In genomic region chr6:28893172-28893799, GRCh38 we compare ENCODE assay signal across 27 cellular contexts. TPM values are rescaled to one million over a fixed set of nuclear protein-coding genes. Genes with fewer than 3 reads are reported as not detected.
A peak's percentile ranks its signal among the peaks of the same experiment; 100 is the strongest.
DNase-seq lines count a peak whose midpoint lies in the region; ATAC-seq and TF ChIP-seq lines count a peak whose summit lies in the region.
"Had no signal": no experiment of that assay in that cellular context is flagged by ENCODE, and none has a peak within 500 bp of the region (broad histone marks: within the 10 kb centered on the region; RNA-seq: fewer than 3 reads in every experiment).

No MANE protein-coding gene starts in this region.

- H3K9me3 Mint-ChIP-seq in T-helper 1 cell treated with Interleukin-12 subunit alpha and Interleukin-12 subunit beta and Interleukin-4 antibody, amounts not matched to agents 30 μg/mL and 1 μg/mL, for 36 hours: no peaks in the 10 kb centered on the region
- H3K9me3 Mint-ChIP-seq in Caco-2 (ENCODE audit: unreplicated experiment) (no peaks in the 10 kb centered on the region), neural crest cell (peaks cover 6% of the 10 kb centered on the region)
- H3K9me3 Mint-ChIP-seq: activated T-cell treated with anti-CD3 and anti-CD28 coated beads, Interleukin-2, amount 50 U/mL, for 24 hours had no signal

- H3K27ac ChIP-seq in mammary epithelial cell (ENCODE audit: insufficient read depth, low read depth, low read length): no peak overlapping the region
- H3K27ac ChIP-seq: 22Rv1, left ventricle myocardium inferior, tibial nerve, VCaP had no signal

- H3K36me3 ChIP-seq in Caco-2 (ENCODE audit: control insufficient read depth, insufficient read depth, low read length): no peaks in the 10 kb centered on the region
- no peaks in the 10 kb centered on the region for H3K36me3 ChIP-seq in mammary epithelial cell (ENCODE audit: insufficient read depth, low read length)
- H3K36me3 ChIP-seq: HAP-1, left ventricle myocardium inferior, tibial nerve had no signal

- peak overlapping the region; percentile 68 for H3K27ac Mint-ChIP-seq in T-helper 1 cell treated with Interleukin-12 subunit alpha and Interleukin-12 subunit beta and Interleukin-4 antibody, amounts not matched to agents 30 μg/mL and 1 μg/mL, for 36 hours
- H3K27ac Mint-ChIP-seq in Caco-2 (ENCODE audit: unreplicated experiment): no peak overlapping the region
- H3K27ac Mint-ChIP-seq in neural crest cell (ENCODE audit: unreplicated experiment): no peak overlapping the region
- H3K27ac Mint-ChIP-seq: activated T-cell treated with anti-CD3 and anti-CD28 coated beads, Interleukin-2, amount 50 U/mL, for 24 hours had no signal

- in situ Hi-C loops in mammary epithelial cell (cut with MboI; ENCODE audit: low sequenced_read_pairs in 2 of 2): no loop called here

- no peak overlapping the region for H3K4me3 ChIP-seq in Caco-2 (ENCODE audit: low read depth, low read length)
- no peak overlapping the region for H3K4me3 ChIP-seq in mammary epithelial cell (replicated peaks in 1 of 3; ENCODE audit: insufficient read depth in 1 of 3, low read depth in 2 of 3, low read length in 3 of 3)
- H3K4me3 ChIP-seq: HAP-1, left ventricle myocardium inferior, tibial nerve had no signal

- no peak for ATAC-seq in HG02840 (IDR thresholded peaks at IDR 0.05; ENCODE audit: low FRiP score, unreplicated experiment)
- ATAC-seq: Right ventricle myocardium inferior had no signal

- 85% methylated on average over 6 of the region's 9 CpGs for WGBS in mammary epithelial cell (ENCODE audit: low coverage, missing lambda C conversion rate)

- TF ChIP-seq CTCF in Caco-2 (IDR thresholded peaks at IDR 0.05; ENCODE audit: insufficient read depth in 1 of 2, low read depth in 1 of 2, low read length in 1 of 2, severe bottlenecking in 1 of 2, unreplicated experiment in 1 of 2) (no peak), mammary epithelial cell (conservative IDR thresholded peaks at IDR 0.05 in 1 of 2, IDR thresholded peaks at IDR 0.05 in 1 of 2; ENCODE audit: extremely low read depth in 1 of 2, insufficient read depth in 1 of 2, low read depth in 1 of 2, low read length in 2 of 2) (no peak), neural crest cell (conservative IDR thresholded peaks at IDR 0.05) (no peak)

- H3K9me3 ChIP-seq in Caco-2: no peaks in the 10 kb centered on the region
- H3K9me3 ChIP-seq in mammary epithelial cell (replicated peaks; ENCODE audit: insufficient read depth, low read length): no peaks in the 10 kb centered on the region
- H3K9me3 ChIP-seq: HAP-1, left ventricle myocardium inferior, tibial nerve had no signal

- H3K79me2 ChIP-seq in mammary epithelial cell (ENCODE audit: insufficient read depth, low read length): no peaks in the 10 kb centered on the region

- intact Hi-C loops in Caco-2 (cut with micrococcal nuclease; ENCODE audit: unreplicated experiment) (no loop called here), mammary epithelial cell (cut with micrococcal nuclease) (loop anchor here (10.0 kb wide), 1 partner anchor 128 kb away; no protein-coding TSS in a partner anchor)

- H4K20me1 ChIP-seq in mammary epithelial cell (ENCODE audit: insufficient read depth, low read length): no peaks in the 10 kb centered on the region

- dilution Hi-C loops in mammary epithelial cell (cut with HindIII; ENCODE audit: low sequenced_read_pairs): no loop called here

- no TSS peak for BruUV-seq in Caco-2 (replicated peaks; lab: Mats Ljungman, UMichigan)
- BruUV-seq in mammary epithelial cell (replicated peaks; lab: Mats Ljungman, UMichigan): no TSS peak

- H3K4me1 Mint-ChIP-seq in T-helper 1 cell treated with Interleukin-12 subunit alpha and Interleukin-12 subunit beta and Interleukin-4 antibody, amounts not matched to agents 30 μg/mL and 1 μg/mL, for 36 hours (ENCODE audit: low read depth): peaks cover 18% of the 10 kb centered on the region
- no peaks in the 10 kb centered on the region for H3K4me1 Mint-ChIP-seq in Caco-2 (ENCODE audit: low read depth, unreplicated experiment)
- H3K4me1 Mint-ChIP-seq in neural crest cell: peaks cover 24% of the 10 kb centered on the region

- H3K4me1 ChIP-seq in Caco-2 (no peaks in the 10 kb centered on the region), mammary epithelial cell (ENCODE audit: insufficient read depth, low read length) (no peaks in the 10 kb centered on the region)
- H3K4me1 ChIP-seq: HAP-1 had no signal

- H3K36me3 Mint-ChIP-seq in T-helper 1 cell treated with Interleukin-12 subunit alpha and Interleukin-12 subunit beta and Interleukin-4 antibody, amounts not matched to agents 30 μg/mL and 1 μg/mL, for 36 hours (ENCODE audit: low read depth): peaks cover 3% of the 10 kb centered on the region
- H3K36me3 Mint-ChIP-seq in Caco-2 (ENCODE audit: insufficient read depth, unreplicated experiment) (peaks cover 25% of the 10 kb centered on the region), neural crest cell (ENCODE audit: low read depth) (peaks cover 7% of the 10 kb centered on the region)

- no peak overlapping the region for H3K9ac ChIP-seq in mammary epithelial cell (ENCODE audit: insufficient read depth, low read length)

- H3K27me3 ChIP-seq in Caco-2 (replicated peaks; ENCODE audit: control insufficient read depth, insufficient read depth, low read length): no peaks in the 10 kb centered on the region
- H3K27me3 ChIP-seq in mammary epithelial cell (ENCODE audit: insufficient read depth, low read length): peaks cover 1% of the 10 kb centered on the region
- H3K27me3 ChIP-seq: tibial nerve had no signal

- H2AFZ ChIP-seq in mammary epithelial cell (ENCODE audit: low read depth, low read length): peak overlapping the region; percentile 41

- DNase-seq in T-helper 1 cell: no peak
- no peak for DNase-seq in Caco-2
- no peak for DNase-seq in mammary epithelial cell
- no peak for DNase-seq in neural crest cell (ENCODE audit: low read depth, low spot score)
- no peak for DNase-seq in activated CD8-positive, alpha-beta memory T cell treated with anti-CD3 and anti-CD28 coated beads, Interleukin-2, amount 50 U/mL, for 48 hours
- DNase-seq in NCI-H146 (lab: John Stamatoyannopoulos, UW): no peak
- DNase-seq: activated CD4-positive, alpha-beta T cell treated with anti-CD3 and anti-CD28 coated beads for 4 hours; activated CD8-positive, alpha-beta memory T cell treated with anti-CD3 and anti-CD28 coated beads for 24 hours; activated T-cell treated with anti-CD3 and anti-CD28 coated beads, Interleukin-2, amount 50 U/mL, for 24 hours; C1 segment of cervical spinal cord; DND-41; effector memory CD4-positive, alpha-beta T cell; GF-D8; Kasumi-1; left ventricle myocardium inferior; MV-4-11; NCI-H1436; NCI-H226; stimulated activated CD4-positive, alpha-beta T cell treated with anti-CD3 and anti-CD28 coated beads, Interleukin-4, amount 100 ng/mL, for 24 hours; T1000 had no signal

- POLR2A ChIA-PET in Caco-2 (lab: Charles Lee): no interaction called here

- H3K4me2 ChIP-seq in mammary epithelial cell (ENCODE audit: insufficient read depth, low read depth, low read length): no peak overlapping the region

- peak overlapping the region; percentile 50 for H3K4me3 Mint-ChIP-seq in T-helper 1 cell treated with Interleukin-12 subunit alpha and Interleukin-12 subunit beta and Interleukin-4 antibody, amounts not matched to agents 30 μg/mL and 1 μg/mL, for 36 hours
- peak overlapping the region; percentile 43 for H3K4me3 Mint-ChIP-seq in Caco-2 (ENCODE audit: unreplicated experiment)
- H3K4me3 Mint-ChIP-seq in neural crest cell: peak overlapping the region; percentile 63

- H3K27me3 Mint-ChIP-seq in T-helper 1 cell treated with Interleukin-12 subunit alpha and Interleukin-12 subunit beta and Interleukin-4 antibody, amounts not matched to agents 30 μg/mL and 1 μg/mL, for 36 hours (ENCODE audit: low read depth): peaks cover 7% of the 10 kb centered on the region
- H3K27me3 Mint-ChIP-seq in Caco-2 (ENCODE audit: insufficient read depth, unreplicated experiment) (no peaks in the 10 kb centered on the region), neural crest cell (ENCODE audit: low read depth) (peaks cover 17% of the 10 kb centered on the region)

- CTCF ChIA-PET in Caco-2 (lab: Charles Lee): no interaction called here
- CTCF ChIA-PET in mammary epithelial cell (lab: Charles Lee; ENCODE audit: low non-redundant PET): no interaction called here

RNA-seq across cellular contexts. Expression of gene TRIM27, which starts 30.5 kb away (rescaled TPM):
- total RNA-seq in Caco-2 (2022) (47.6 and 48.7 TPM in 2 replicates), mammary epithelial cell (10 to 100 TPM; 45.3 to 49.2 TPM), neural crest cell (81.7 and 84.2 TPM in 2 replicates)
- polyA plus RNA-seq in mammary epithelial cell: 46.7 TPM
- 69.3 TPM for polyA minus RNA-seq in mammary epithelial cell
